ENCODE assay signal across 13 cellular contexts in the genomic region with DNA sequence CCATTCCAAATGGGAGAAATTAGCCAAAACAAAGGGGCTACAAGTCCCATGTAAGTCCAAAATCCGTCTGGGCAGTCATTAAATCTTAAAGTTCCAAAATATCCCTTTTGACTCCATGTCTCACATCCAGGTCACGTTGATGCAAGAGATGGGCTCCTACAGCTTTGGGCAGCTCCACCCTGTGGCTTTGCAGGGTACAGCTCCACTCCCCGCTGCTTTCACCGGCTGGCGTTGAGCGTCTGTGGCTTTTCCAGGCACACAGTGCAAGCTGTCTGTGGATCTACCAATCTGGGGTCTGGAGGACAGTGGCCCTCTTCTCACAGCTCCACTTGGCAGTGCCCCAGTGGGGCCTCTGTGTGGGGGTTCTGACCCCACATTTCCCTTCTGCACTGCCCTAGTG. TPM values are rescaled to one million over a fixed set of nuclear protein-coding genes. Genes with fewer than 3 reads are reported as not detected.
A peak's percentile ranks its signal among the peaks of the same experiment; 100 is the strongest.
DNase-seq lines count a peak whose midpoint lies in the region; ATAC-seq, FAIRE-seq and TF ChIP-seq lines count a peak whose summit lies in the region.
"Had no signal": no experiment of that assay in that cellular context is flagged by ENCODE, and none has a peak within 500 bp of the region (broad histone marks: within the 10 kb centered on the region; RNA-seq: fewer than 3 reads in every experiment).

No MANE protein-coding gene starts in this region.

- TF ChIP-seq EP300 in HepG2 (IDR thresholded peaks at IDR 0.05; ENCODE audit: low read depth in 2 of 2, low read length in 2 of 2) = no peak
- no peak for TF ChIP-seq EP300 in HepG2 (CRISPR knock-in tag; IDR thresholded peaks at IDR 0.05; ENCODE audit: borderline replicate concordance)

- H3K36me3 ChIP-seq in HepG2 (replicated peaks in 1 of 2; ENCODE audit: control insufficient read depth in 1 of 2, insufficient read depth in 2 of 2, low read length in 2 of 2) = no peaks in the 10 kb centered on the region
- H3K36me3 ChIP-seq in uterus = no peaks in the 10 kb centered on the region
- H3K36me3 ChIP-seq: suprapubic skin had no signal

- TF ChIP-seq CTCF in GM12872 (IDR thresholded peaks at IDR 0.05; ENCODE audit: insufficient read depth, low read depth, low read length) = 0 out of 3 replicates have a peak, but pooled peaks have one; percentile 25
- TF ChIP-seq CTCF in HepG2 (CRISPR knock-in tag; IDR thresholded peaks at IDR 0.05) = peak; percentile 66
- TF ChIP-seq CTCF in uterus (IDR thresholded peaks at IDR 0.05) = no peak

- H3K4me2 ChIP-seq in HepG2 (ENCODE audit: low read depth, low read length) = no peak overlapping the region

- ATAC-seq in SK-N-SH treated with all-trans-retinoic acid at 6 μM for 48 hours = peak; percentile 89
- peak; percentile 97 for ATAC-seq in HepG2
- ATAC-seq: activated T-cell treated with anti-CD3 and anti-CD28 coated beads, Interleukin-2, amount 50 U/mL, for 4 hours; natural killer cell treated with Interleukin-12 subunit alpha and Interleukin-12 subunit beta and Interleukin-15 and Interleukin-18, amount 100 ng/mL, for 72 hours had no signal

- TF ChIP-seq POLR2A in HepG2 (IDR thresholded peaks at IDR 0.05; ENCODE audit: insufficient read depth in 1 of 2, low read depth in 2 of 2, low read length in 2 of 2) (no peak), uterus (IDR thresholded peaks at IDR 0.05) (no peak)

- POLR2A ChIA-PET in HepG2 (lab: Yijun Ruan, JAX) = no interaction called here

- no peak overlapping the region for H3K9ac ChIP-seq in HepG2 (ENCODE audit: insufficient read depth, low read depth, low read length)

- H3K27me3 ChIP-seq in HepG2 (ENCODE audit: control insufficient read depth in 1 of 2, insufficient read depth in 2 of 2, low read length in 2 of 2) (no peaks in the 10 kb centered on the region), uterus (no peaks in the 10 kb centered on the region)
- H3K27me3 ChIP-seq: suprapubic skin had no signal

- no peaks in the 10 kb centered on the region for H3K79me2 ChIP-seq in HepG2 (ENCODE audit: insufficient read depth, low read length)

- FAIRE-seq in HepG2 (lab: Jason Lieb, UNC) = peak; percentile 32
- FAIRE-seq: colon had no signal

- intact Hi-C loops in HepG2 (cut with micrococcal nuclease; ENCODE audit: unreplicated experiment) = loop anchor here (1.0 kb wide), 1 partner anchor 90 kb away; no protein-coding TSS in a partner anchor
- intact Hi-C loops in uterus (cut with DNase I; ENCODE audit: low total_unique reads) = no loop called here

- DNase-seq in HT-29 (ENCODE audit: low spot score) = peak; percentile 49
- peak; percentile 5 for DNase-seq in HepG2 (ENCODE audit: low spot score)
- no peak for DNase-seq in uterus
- DNase-seq in NCI-H2081 treated with DMSO at 0.1 percent for 48 hours (lab: John Stamatoyannopoulos, UW) = no peak
- DNase-seq in activated T-cell treated with anti-CD3 and anti-CD28 coated beads, Interleukin-2, amount 50 U/mL, for 1 hour = no peak
- DNase-seq: activated T-cell treated with anti-CD3 and anti-CD28 coated beads, Interleukin-2, amount 50 U/mL, for 4 hours; GF-D8; NCI-H1694 treated with DMSO at 0.1 percent for 48 hours had no signal

- in situ Hi-C loops in HepG2 (cut with HindIII; ENCODE audit: extremely low pct_ligation_motif_present, low pct_unique_long_range_greater_than_20kb) = no loop called here

- TF ChIP-seq RAD21 in HepG2 (CRISPR knock-in tag; IDR thresholded peaks at IDR 0.05) = no peak

- H3K4me3 ChIP-seq in HepG2 (replicated peaks in 1 of 3; ENCODE audit: insufficient read depth in 1 of 3, low read depth in 2 of 3, low read length in 3 of 3) = no peak overlapping the region
- H3K4me3 ChIP-seq in uterus = no peak overlapping the region
- H3K4me3 ChIP-seq: suprapubic skin had no signal

- H2AFZ ChIP-seq in HepG2 (ENCODE audit: low read length) = no peak overlapping the region

- CTCF ChIA-PET in HepG2 (lab: Yijun Ruan, JAX; ENCODE audit: low intra/inter-chr PET ratio, low total read pairs) = no interaction called here

- H3K9me3 ChIP-seq in HepG2 (ENCODE audit: low read length) (no peaks in the 10 kb centered on the region), uterus (no peaks in the 10 kb centered on the region)
- H3K9me3 ChIP-seq: suprapubic skin had no signal

- no peaks in the 10 kb centered on the region for H3K4me1 ChIP-seq in HepG2 (ENCODE audit: insufficient read depth, low read length)
- no peaks in the 10 kb centered on the region for H3K4me1 ChIP-seq in uterus
- H3K4me1 ChIP-seq: suprapubic skin had no signal

- H4K20me1 ChIP-seq in HepG2 (ENCODE audit: insufficient read depth, low read length) = no peaks in the 10 kb centered on the region

- H3K27ac ChIP-seq in HepG2 (ENCODE audit: extremely low read length, insufficient read depth, low read length) = no peak overlapping the region
- no peak overlapping the region for H3K27ac ChIP-seq in uterus
- H3K27ac ChIP-seq: suprapubic skin had no signal

- no TSS peak for BruUV-seq in HepG2 (replicated peaks; lab: Mats Ljungman, UMichigan)

- WGBS in HepG2 (ENCODE audit: low lambda C conversion rate) = 12% methylated on average over 3 of the region's 6 CpGs

TF ChIP-seq in SK-N-SH treated with all-trans-retinoic acid at 6 μM for 48 hours, 23 proteins besides CTCF, POLR2A, EP300 and RAD21 (continues in another document):
- TF ChIP-seq, protein P1, sequence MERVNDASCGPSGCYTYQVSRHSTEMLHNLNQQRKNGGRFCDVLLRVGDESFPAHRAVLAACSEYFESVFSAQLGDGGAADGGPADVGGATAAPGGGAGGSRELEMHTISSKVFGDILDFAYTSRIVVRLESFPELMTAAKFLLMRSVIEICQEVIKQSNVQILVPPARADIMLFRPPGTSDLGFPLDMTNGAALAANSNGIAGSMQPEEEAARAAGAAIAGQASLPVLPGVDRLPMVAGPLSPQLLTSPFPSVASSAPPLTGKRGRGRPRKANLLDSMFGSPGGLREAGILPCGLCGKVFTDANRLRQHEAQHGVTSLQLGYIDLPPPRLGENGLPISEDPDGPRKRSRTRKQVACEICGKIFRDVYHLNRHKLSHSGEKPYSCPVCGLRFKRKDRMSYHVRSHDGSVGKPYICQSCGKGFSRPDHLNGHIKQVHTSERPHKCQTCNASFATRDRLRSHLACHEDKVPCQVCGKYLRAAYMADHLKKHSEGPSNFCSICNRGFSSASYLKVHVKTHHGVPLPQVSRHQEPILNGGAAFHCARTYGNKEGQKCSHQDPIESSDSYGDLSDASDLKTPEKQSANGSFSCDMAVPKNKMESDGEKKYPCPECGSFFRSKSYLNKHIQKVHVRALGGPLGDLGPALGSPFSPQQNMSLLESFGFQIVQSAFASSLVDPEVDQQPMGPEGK (CRISPR knock-in tag; IDR thresholded peaks at IDR 0.05; ENCODE audit: borderline replicate concordance) = no peak

TF ChIP-seq in HepG2, 621 proteins besides CTCF, POLR2A, EP300 and RAD21:
- TF ChIP-seq STAG1 (CRISPR knock-in tag; IDR thresholded peaks at IDR 0.05) (peak; percentile 41), RFX1 (IDR thresholded peaks at IDR 0.05) (no peak)

RNA-seq across cellular contexts. Expression of a gene that starts 51.3 kb away (rescaled TPM):
- 0.05 TPM in 1 of 2 replicates, not detected in the other for total RNA-seq in HT-29 (2014; rRNA removed; shearing (Covaris generic))
- total RNA-seq in HepG2 (2016; rRNA removed; fragmentation: Illumina TruSeq; extraction: Trizol) = 0.04 TPM in 1 of 2 replicates, not detected in the other
- total RNA-seq in HepG2 (2016; cell fraction: cytosol; rRNA removed; fragmentation: Illumina TruSeq; extraction: Trizol; ENCODE audit: low read depth) = not detected in 2 replicates
- 0.03 TPM in 1 of 2 replicates, not detected in the other for total RNA-seq in HepG2 (2016; cell fraction: insoluble cytoplasmic fraction; rRNA removed; fragmentation: Illumina TruSeq; extraction: Trizol)
- not detected in 2 replicates for total RNA-seq in HepG2 (2016; cell fraction: membrane; rRNA removed; fragmentation: Illumina TruSeq; extraction: Trizol)
- total RNA-seq in HepG2 (2016; cell fraction: nucleus; rRNA removed; fragmentation: Illumina TruSeq; extraction: Trizol) = not detected in 2 replicates
- 0.03 and 0.08 TPM in 2 replicates for polyA plus RNA-seq in HepG2 (2011; rRNA removed)
- polyA plus RNA-seq in HepG2 (2011; cell fraction: cytosol; rRNA removed) = not detected in 2 replicates
- not detected in 2 replicates for polyA plus RNA-seq in HepG2 (2011; cell fraction: nucleus; rRNA removed)
- polyA plus RNA-seq in HepG2 (2012) = 0.03 and 0.05 TPM in 2 replicates
- not detected in 2 replicates for polyA plus RNA-seq in HepG2 (2016; cell fraction: cytosol; fragmentation: Illumina TruSeq; extraction: Trizol; ENCODE audit: low read depth)
- not detected in 2 replicates for polyA plus RNA-seq in HepG2 (2016; cell fraction: insoluble cytoplasmic fraction; fragmentation: Illumina TruSeq; extraction: Trizol; ENCODE audit: low read depth)
- not detected in 2 replicates for polyA plus RNA-seq in HepG2 (2016; cell fraction: membrane; fragmentation: Illumina TruSeq; extraction: Trizol; ENCODE audit: low read depth)
- polyA plus RNA-seq in HepG2 (2016; cell fraction: nucleus; fragmentation: Illumina TruSeq; extraction: Trizol; ENCODE audit: insufficient read depth, low read depth) = not detected in 2 replicates
- 0.89 TPM in 1 of 2 replicates, not detected in the other for polyA minus RNA-seq in HepG2 (2011; rRNA and poly(A)+ RNA removed; ENCODE audit: low replicate concordance)
- polyA minus RNA-seq in HepG2 (2011; cell fraction: cytosol; rRNA and poly(A)+ RNA removed) = not detected in 2 replicates
- polyA minus RNA-seq in HepG2 (2011; cell fraction: nucleus; rRNA and poly(A)+ RNA removed) = not detected in 2 replicates
- 1 to 10 TPM in 1 of 4 donors, under 1 TPM in 2, not detected in 1; 0.07 to 2.1 (median 0.29) TPM for total RNA-seq in uterus
- total RNA-seq: natural killer cell treated with Interleukin-12 subunit alpha and Interleukin-12 subunit beta and Interleukin-15 and Interleukin-18, amount 100 ng/mL, for 72 hours had no signal

Comparison
In these comparisons a context has a peak if more than half of its experiments do, and no peak if none do; other contexts are left out.
1. CTCF ChIP-seq: peak in GM12872 (single experiment) and HepG2 (single experiment); none in uterus (0 of 4).
2. DNase-seq: peak in HT-29 (single experiment) and HepG2 (single experiment); none in uterus (0 of 2), NCI-H2081 treated with DMSO at 0.1 percent for 48 hours (single experiment) and activated T-cell treated with anti-CD3 and anti-CD28 coated beads, Interleukin-2, amount 50 U/mL, for 1 hour (single experiment).